In genomic region chr3:36763850-36764703, GRCh38 we compare ENCODE assay signal across 7 cellular contexts. TPM values are rescaled to one million over a fixed set of nuclear protein-coding genes. Genes with fewer than 3 reads are reported as not detected.
A peak's percentile ranks its signal among the peaks of the same experiment; 100 is the strongest.
DNase-seq lines count a peak whose midpoint lies in the region; ATAC-seq and TF ChIP-seq lines count a peak whose summit lies in the region.

Gene DCLK3 (minus strand): TSS chr3:36764553. CDS start chr3:36764263, 290 bp downstream.

- H3K27ac Mint-ChIP-seq in GM23338: no peak within 1 kb of the TSS

- no peaks in the 10 kb centered on the region for H3K79me2 ChIP-seq in GM23338 (replicated peaks; ENCODE audit: insufficient read depth)

- H3K27me3 Mint-ChIP-seq in GM23338 (ENCODE audit: insufficient read depth, low read depth, poor library complexity): peaks cover 23% of the 10 kb centered on the region

- H3K9me3 ChIP-seq in left ventricle myocardium inferior (replicated peaks) (no peaks in the 10 kb centered on the region), gastrocnemius medialis (no peaks in the 10 kb centered on the region)

- H2AFZ ChIP-seq in GM23338: peak within 1 kb of the TSS; percentile 100

- H3K4me3 Mint-ChIP-seq in GM23338: peak within 1 kb of the TSS; percentile 73

- H3K9me3 Mint-ChIP-seq in GM23338: peaks cover 2% of the 10 kb centered on the region; the same call in 2 of the 3 replicates

- H3K9me2 ChIP-seq in GM23338 (ENCODE audit: insufficient read depth): peaks cover 12% of the 10 kb centered on the region

- CTCF ChIA-PET in GM10248 (lab: Yijun Ruan, JAX): interaction anchor here (1.2 kb wide), 1 partner anchor 195 kb away, joined by 4 read pairs; no protein-coding TSS in a partner anchor

- H3F3A ChIP-seq in GM23338 (replicated peaks; ENCODE audit: low read depth): no peaks in the 10 kb centered on the region

- H3K4me1 Mint-ChIP-seq in GM23338: peaks cover 15% of the 10 kb centered on the region; the same call in 2 of the 3 replicates

- TF ChIP-seq CTCF in GM23338 (conservative IDR thresholded peaks at IDR 0.05; ENCODE audit: low read depth in 2 of 2) (peak; percentile 32 to 41; a peak in 3 of 4 replicates), left ventricle myocardium inferior (IDR thresholded peaks at IDR 0.05; ENCODE audit: borderline replicate concordance) (no peak), gastrocnemius medialis (IDR thresholded peaks at IDR 0.05 in 4 of 5, conservative IDR thresholded peaks at IDR 0.05 in 1 of 5) (no peak), GM10248 (IDR thresholded peaks at IDR 0.05; ENCODE audit: control extremely low read depth, extremely low read depth, low read depth, missing control alignments) (no peak)

- H3K36me3 ChIP-seq in GM23338 (ENCODE audit: insufficient read depth): no peaks in the 10 kb centered on the region
- H3K36me3 ChIP-seq in left ventricle myocardium inferior: no peaks in the 10 kb centered on the region
- no peaks in the 10 kb centered on the region for H3K36me3 ChIP-seq in gastrocnemius medialis

- peak within 1 kb of the TSS; percentile 86 for H3K4me2 ChIP-seq in GM23338

- H3K4me1 ChIP-seq in GM23338 (ENCODE audit: insufficient read depth): peaks cover 13% of the 10 kb centered on the region
- H3K4me1 ChIP-seq in left ventricle myocardium inferior: peaks cover 11% of the 10 kb centered on the region
- no peaks in the 10 kb centered on the region for H3K4me1 ChIP-seq in gastrocnemius medialis

- no peaks in the 10 kb centered on the region for H3K36me3 Mint-ChIP-seq in GM23338 (ENCODE audit: low read depth)

- peak; percentile 66 for DNase-seq in GM23338 (ENCODE audit: low spot score)
- DNase-seq in left ventricle myocardium inferior: no peak
- no peak for DNase-seq in gastrocnemius medialis
- no peak for DNase-seq in activated gamma-delta T cell treated with Interleukin-2 at 50 U/mL for 16 hours
- DNase-seq in GM10248 (ENCODE audit: extremely low spot score): no peak

- peaks cover 46% of the 10 kb centered on the region for H3K27me3 ChIP-seq in GM23338 (ENCODE audit: insufficient read depth)
- H3K27me3 ChIP-seq in left ventricle myocardium inferior (ENCODE audit: low read depth): peaks cover 59% of the 10 kb centered on the region
- peaks cover 3 to 21% (median 14%) of the 10 kb centered on the region in 3 donors for H3K27me3 ChIP-seq in gastrocnemius medialis

- intact Hi-C loops in left ventricle myocardium inferior (cut with micrococcal nuclease): no loop called here
- intact Hi-C loops in gastrocnemius medialis (cut with DNase I; ENCODE audit: low total_unique reads): no loop called here

- H3K27ac ChIP-seq in GM23338 (ENCODE audit: low read depth): no peak within 1 kb of the TSS
- no peak within 1 kb of the TSS for H3K27ac ChIP-seq in left ventricle myocardium inferior (replicated peaks)
- H3K27ac ChIP-seq in gastrocnemius medialis: peak within 1 kb of the TSS in 1 of 4 donors; percentile 2

- TF ChIP-seq POLR2A in gastrocnemius medialis (IDR thresholded peaks at IDR 0.05): no peak

- H4K20me1 ChIP-seq in GM23338 (replicated peaks; ENCODE audit: insufficient read depth): no peaks in the 10 kb centered on the region; the same call in 1 of the 2 replicates

- H3K4me3 ChIP-seq in GM23338: peak within 1 kb of the TSS; percentile 75
- peak within 1 kb of the TSS; percentile 64 for H3K4me3 ChIP-seq in left ventricle myocardium inferior
- peak within 1 kb of the TSS; percentile 26 to 44 (median 40) for H3K4me3 ChIP-seq in gastrocnemius medialis

- peak; percentile 81 for ATAC-seq in GM23338
- peak; percentile 26; the same call in 2 of the 3 replicates for ATAC-seq in SK-N-SH treated with all-trans-retinoic acid at 6 μM for 48 hours
- no peak for ATAC-seq in gastrocnemius medialis
- ATAC-seq in HG02763 (IDR thresholded peaks at IDR 0.05; ENCODE audit: unreplicated experiment): no peak

- POLR2A ChIA-PET in GM10248 (lab: Yijun Ruan, JAX): no interaction called here

- in situ Hi-C loops in gastrocnemius medialis (cut with MboI; ENCODE audit: low sequenced_read_pairs in 4 of 4): no loop called here

TF ChIP-seq in GM23338, 12 proteins besides CTCF, POLR2A, EP300 and RAD21 (continues in another document):
- TF ChIP-seq POLR2AphosphoS5 (IDR thresholded peaks at IDR 0.05; ENCODE audit: low read depth) (no peak), EZH2 (IDR thresholded peaks at IDR 0.05; ENCODE audit: low read depth, unreplicated experiment) (no peak)

TF ChIP-seq in SK-N-SH treated with all-trans-retinoic acid at 6 μM for 48 hours, 23 proteins besides CTCF, POLR2A, EP300 and RAD21:
- TF ChIP-seq CSRNP3 (CRISPR knock-in tag; IDR thresholded peaks at IDR 0.05): no peak
- TF ChIP-seq ARNTL (CRISPR knock-in tag; IDR thresholded peaks at IDR 0.05; ENCODE audit: borderline replicate concordance, low read depth): no peak
- no peak for TF ChIP-seq TCF4 (CRISPR knock-in tag; IDR thresholded peaks at IDR 0.05; ENCODE audit: borderline replicate concordance)
- TF ChIP-seq CSDC2 (CRISPR knock-in tag; IDR thresholded peaks at IDR 0.05): no peak
- TF ChIP-seq SNAI2 (CRISPR knock-in tag; IDR thresholded peaks at IDR 0.05): no peak
- no peak for TF ChIP-seq OSR1 (CRISPR knock-in tag; IDR thresholded peaks at IDR 0.05)
- TF ChIP-seq ESRRG (CRISPR knock-in tag; IDR thresholded peaks at IDR 0.05): no peak
- no peak for TF ChIP-seq TSHZ2 (CRISPR knock-in tag; IDR thresholded peaks at IDR 0.05)
- TF ChIP-seq GLIS3 (CRISPR knock-in tag; IDR thresholded peaks at IDR 0.05): no peak
- TF ChIP-seq ZNF565 (CRISPR knock-in tag; conservative IDR thresholded peaks at IDR 0.05; ENCODE audit: low read depth): no peak
- no peak for TF ChIP-seq ZFP30 (CRISPR knock-in tag; IDR thresholded peaks at IDR 0.05)
- no peak for TF ChIP-seq PPARA (CRISPR knock-in tag; IDR thresholded peaks at IDR 0.05; ENCODE audit: borderline replicate concordance)
- TF ChIP-seq ZFP3 (CRISPR knock-in tag; IDR thresholded peaks at IDR 0.05): no peak
- no peak for TF ChIP-seq POU6F1 (CRISPR knock-in tag; IDR thresholded peaks at IDR 0.05; ENCODE audit: borderline replicate concordance, low read depth)
- TF ChIP-seq TOX (CRISPR knock-in tag; IDR thresholded peaks at IDR 0.05; ENCODE audit: borderline replicate concordance): no peak

RNA-seq across cellular contexts. Expression of gene DCLK3, which starts in this region (rescaled TPM):
- total RNA-seq in GM23338 (2014; rRNA removed; shearing (Covaris generic)): 0.62 and 0.66 TPM in 2 replicates
- 0.40 TPM in 2 replicates for polyA plus RNA-seq in GM23338 (2016; fragmentation: Nextera tagmentation; extraction: Ambion mirVana)
- total RNA-seq in left ventricle myocardium inferior (0.16 TPM), gastrocnemius medialis (under 1 TPM; 0.10 to 0.55 (median 0.47) TPM)

Comparison
In these comparisons a context has a peak if more than half of its experiments do, and no peak if none do; other contexts are left out.
1. Peak in DNase-seq, ATAC-seq, H3K4me3 ChIP-seq and H3K4me2 ChIP-seq in GM23338; RNA of the gene not detected or under 1 TPM.
2. CTCF ChIP-seq: peak in GM23338 (2 of 2); none in left ventricle myocardium inferior (single experiment), gastrocnemius medialis (0 of 5) and GM10248 (single experiment).
3. Peak in every context shown above with its lines, with median percentiles within 50 percentile points of each other: H3K4me3 ChIP-seq.